In genomic region chr5:81779125-81779934, GRCh38 we compare ENCODE assay signal across 8 cellular contexts. TPM values are rescaled to one million over a fixed set of nuclear protein-coding genes. Genes with fewer than 3 reads are reported as not detected.
DNase-seq lines count a peak whose midpoint lies in the region; ATAC-seq and TF ChIP-seq lines count a peak whose summit lies in the region.

No MANE protein-coding gene starts in this region.

- peak overlapping the region; percentile 32 for H3K4me3 ChIP-seq in AG04449 (ENCODE audit: low read depth, low read length)
- H3K4me3 ChIP-seq in body of pancreas, result no peak overlapping the region

- H3K36me3 ChIP-seq in body of pancreas (replicated peaks in 1 of 2; ENCODE audit: insufficient read depth in 1 of 2, low read depth in 2 of 2), result no peaks in the 10 kb centered on the region

- H3K27me3 ChIP-seq in body of pancreas (no peaks in the 10 kb centered on the region), layer of hippocampus (ENCODE audit: control insufficient read depth, insufficient read depth, low read length) (no peaks in the 10 kb centered on the region)

- peaks cover 34% of the 10 kb centered on the region for H3K4me1 ChIP-seq in body of pancreas

- POLR2A ChIA-PET in AG04449 (lab: Yijun Ruan, JAX), result interaction anchor here (1.1 kb wide), 2 partner anchors 17 to 28 kb away, joined by 3 to 4 read pairs; partner anchors contain the start of gene SSBP2

- H3K27ac ChIP-seq in body of pancreas (peak overlapping the region; percentile 37 to 81 (median 78)), layer of hippocampus (ENCODE audit: low read depth, low read length) (peak overlapping the region; percentile 80)

- intact Hi-C loops in body of pancreas (cut with DNase I), result no loop called here

- DNase-seq in AG04449 (ENCODE audit: low read depth, low spot score) (no peak), SW480 (ENCODE audit: low spot score) (peak; percentile 4), body of pancreas (peak; percentile 70 to 84 (median 79))
- peak; percentile 8 to 12 for DNase-seq in stimulated activated CD4-positive, alpha-beta T cell treated with anti-CD3 and anti-CD28 coated beads, Interleukin-4, amount 100 ng/mL, for 48 hours (ENCODE audit: low read depth in 2 of 2)

- ATAC-seq in GM19025 (IDR thresholded peaks at IDR 0.05; ENCODE audit: low read depth, unreplicated experiment) (peak; percentile 88), HG03175 (IDR thresholded peaks at IDR 0.05; ENCODE audit: unreplicated experiment) (peak; percentile 92), body of pancreas (peak; percentile 90), HG03097 (IDR thresholded peaks at IDR 0.05; ENCODE audit: low FRiP score, unreplicated experiment) (no peak)

- CTCF ChIA-PET in AG04449 (lab: Yijun Ruan, JAX), result interaction anchor here (0.7 to 1.9 kb wide), 7 partner anchors 10 to 354 kb away, joined by 3 to 7 read pairs (median 4); no protein-coding TSS in a partner anchor

- 0 to 1% methylated on average over 5 of the region's 5 CpGs for WGBS in body of pancreas, 2 donors

- H3K9me3 ChIP-seq in body of pancreas, result no peaks in the 10 kb centered on the region

- TF ChIP-seq CTCF in AG04449 (IDR thresholded peaks at IDR 0.05; ENCODE audit: insufficient read depth, low read length, missing control alignments) (no peak), body of pancreas (IDR thresholded peaks at IDR 0.05) (no peak)

- TF ChIP-seq POLR2A in body of pancreas (IDR thresholded peaks at IDR 0.05), result no peak

RNA-seq across cellular contexts. Expression of gene SSBP2, which starts 28.4 kb away (rescaled TPM):
- 10 to 100 TPM; 18.1 to 31.4 TPM for total RNA-seq in body of pancreas
